ENCODE assay signal across 15 cellular contexts in the genomic region with DNA sequence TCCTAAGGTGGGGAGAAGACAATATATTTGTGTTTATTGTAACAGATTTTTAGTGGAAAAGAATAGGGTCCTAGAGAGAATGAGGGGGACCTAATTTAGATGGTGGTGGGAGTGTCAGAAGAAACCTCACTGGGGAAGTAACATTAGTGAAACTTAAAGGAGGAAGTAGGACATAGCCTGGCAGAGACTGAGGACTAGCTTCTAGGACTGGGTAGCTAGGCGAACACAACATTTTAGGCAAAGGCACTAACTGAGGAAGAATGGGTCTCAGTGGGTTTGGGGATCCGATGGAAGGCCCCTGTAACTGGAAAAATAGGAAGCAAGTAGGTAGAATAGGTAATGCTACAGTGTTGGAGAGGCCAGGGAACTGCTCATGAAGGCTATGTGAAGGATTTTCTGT. TPM values are rescaled to one million over a fixed set of nuclear protein-coding genes. Genes with fewer than 3 reads are reported as not detected.
DNase-seq lines count a peak whose midpoint lies in the region; ATAC-seq and TF ChIP-seq lines count a peak whose summit lies in the region.
"Had no signal": no experiment of that assay in that cellular context is flagged by ENCODE, and none has a peak within 500 bp of the region (broad histone marks: within the 10 kb centered on the region; RNA-seq: fewer than 3 reads in every experiment).

No MANE protein-coding gene starts in this region.

- H3F3A ChIP-seq in OCI-LY1 (ENCODE audit: insufficient read depth, low read length): no peaks in the 10 kb centered on the region

- DNase-seq in stimulated activated naive CD8-positive, alpha-beta T cell treated with anti-CD3 and anti-CD28 coated beads, Interleukin-15, amount 100 ng/mL, for 72 hours: no peak
- DNase-seq in lower lobe of right lung (no peak), immature natural killer cell (no peak), GM19240 (ENCODE audit: insufficient read length, low spot score) (no peak), HK-2 (ENCODE audit: unreplicated experiment) (no peak)
- DNase-seq: activated naive CD4-positive, alpha-beta T cell treated with anti-CD3 and anti-CD28 coated beads, Interleukin-2, amount 50 U/mL, for 16 hours; brain microvascular endothelial cell; Caco-2; heart left ventricle; SK-N-SH had no signal

- H3K4me3 Mint-ChIP-seq in stimulated activated naive CD8-positive, alpha-beta T cell treated with anti-CD3 and anti-CD28 coated beads, Interleukin-15, Interleukin-2, amounts not matched to agents 100 ng/mL and 50 ng/mL, for 24 hours: no peak overlapping the region
- H3K4me3 Mint-ChIP-seq in stimulated activated naive CD8-positive, alpha-beta T cell treated with anti-CD3 and anti-CD28 coated beads, Interleukin-15, amount 100 ng/mL, for 72 hours: no peak overlapping the region
- no peak overlapping the region for H3K4me3 Mint-ChIP-seq in immature natural killer cell

- H3K27me3 Mint-ChIP-seq in stimulated activated naive CD8-positive, alpha-beta T cell treated with anti-CD3 and anti-CD28 coated beads, Interleukin-15, Interleukin-2, amounts not matched to agents 100 ng/mL and 50 ng/mL, for 24 hours: no peaks in the 10 kb centered on the region
- H3K27me3 Mint-ChIP-seq in stimulated activated naive CD8-positive, alpha-beta T cell treated with anti-CD3 and anti-CD28 coated beads, Interleukin-15, amount 100 ng/mL, for 72 hours: no peaks in the 10 kb centered on the region
- peaks cover 1 to 9% (median 4%) of the 10 kb centered on the region in 3 donors for H3K27me3 Mint-ChIP-seq in immature natural killer cell (ENCODE audit: low read depth in 3 of 3)

- peaks cover 38% of the 10 kb centered on the region for H3K36me3 Mint-ChIP-seq in stimulated activated naive CD8-positive, alpha-beta T cell treated with anti-CD3 and anti-CD28 coated beads, Interleukin-15, Interleukin-2, amounts not matched to agents 100 ng/mL and 50 ng/mL, for 24 hours (ENCODE audit: low read depth)
- peaks cover 14 to 24% (median 24%) of the 10 kb centered on the region in 3 donors for H3K36me3 Mint-ChIP-seq in immature natural killer cell

- H3K9me2 ChIP-seq in OCI-LY1 (ENCODE audit: low read depth, low read length): no peaks in the 10 kb centered on the region
- H3K9me2 ChIP-seq: SK-N-SH had no signal

- no peaks in the 10 kb centered on the region for H3K27me3 ChIP-seq in OCI-LY1 (ENCODE audit: insufficient read depth, low read length)
- no peaks in the 10 kb centered on the region for H3K27me3 ChIP-seq in lower lobe of right lung (ENCODE audit: low read depth)
- H3K27me3 ChIP-seq: brain microvascular endothelial cell, esophagus muscularis mucosa, heart left ventricle had no signal

- no peak for ATAC-seq in stimulated activated naive CD8-positive, alpha-beta T cell treated with anti-CD3 and anti-CD28 coated beads, Interleukin-15, amount 100 ng/mL, for 72 hours
- no peak for ATAC-seq in lower lobe of right lung
- no peak for ATAC-seq in GM21390 (IDR thresholded peaks at IDR 0.05; ENCODE audit: unreplicated experiment)
- ATAC-seq: heart left ventricle had no signal

- intact Hi-C loops in lower lobe of right lung (cut with DNase I): no loop called here

- H3K27ac Mint-ChIP-seq in stimulated activated naive CD8-positive, alpha-beta T cell treated with anti-CD3 and anti-CD28 coated beads, Interleukin-15, Interleukin-2, amounts not matched to agents 100 ng/mL and 50 ng/mL, for 24 hours: peak overlapping the region; percentile 4
- no peak overlapping the region for H3K27ac Mint-ChIP-seq in stimulated activated naive CD8-positive, alpha-beta T cell treated with anti-CD3 and anti-CD28 coated beads, Interleukin-15, amount 100 ng/mL, for 72 hours
- H3K27ac Mint-ChIP-seq in immature natural killer cell: peak overlapping the region in 1 of 6 donors; percentile 20

- H3K4me1 Mint-ChIP-seq in stimulated activated naive CD8-positive, alpha-beta T cell treated with anti-CD3 and anti-CD28 coated beads, Interleukin-15, Interleukin-2, amounts not matched to agents 100 ng/mL and 50 ng/mL, for 24 hours (ENCODE audit: low read depth): peaks cover 33% of the 10 kb centered on the region
- H3K4me1 Mint-ChIP-seq in stimulated activated naive CD8-positive, alpha-beta T cell treated with anti-CD3 and anti-CD28 coated beads, Interleukin-15, amount 100 ng/mL, for 72 hours: peaks cover 26% of the 10 kb centered on the region
- H3K4me1 Mint-ChIP-seq in immature natural killer cell: peaks cover 15 to 16% of the 10 kb centered on the region in 2 donors

- no peak for TF ChIP-seq CTCF in OCI-LY1 (IDR thresholded peaks at IDR 0.05; ENCODE audit: low read length)
- no peak for TF ChIP-seq CTCF in lower lobe of right lung (IDR thresholded peaks at IDR 0.05)

- no peak overlapping the region for H3K4me3 ChIP-seq in OCI-LY1 (ENCODE audit: low read depth, low read length, poor library complexity, severe bottlenecking)
- no peak overlapping the region for H3K4me3 ChIP-seq in lower lobe of right lung
- H3K4me3 ChIP-seq: esophagus muscularis mucosa, heart left ventricle, thoracic aorta had no signal

- H3K9me3 ChIP-seq in OCI-LY1 (ENCODE audit: low read length) (no peaks in the 10 kb centered on the region), lower lobe of right lung (no peaks in the 10 kb centered on the region)
- H3K9me3 ChIP-seq: Caco-2, esophagus muscularis mucosa, heart left ventricle, SK-N-SH, thoracic aorta had no signal

- no peak overlapping the region for H3K4me2 ChIP-seq in OCI-LY1 (ENCODE audit: low read length)
- H3K4me2 ChIP-seq: SK-N-SH had no signal

- no peaks in the 10 kb centered on the region for H4K20me1 ChIP-seq in OCI-LY1 (ENCODE audit: insufficient read depth, low read length)

- no peaks in the 10 kb centered on the region for H3K79me2 ChIP-seq in OCI-LY1 (ENCODE audit: insufficient read depth, low read length)

- no peaks in the 10 kb centered on the region for H3K9me3 Mint-ChIP-seq in stimulated activated naive CD8-positive, alpha-beta T cell treated with anti-CD3 and anti-CD28 coated beads, Interleukin-15, Interleukin-2, amounts not matched to agents 100 ng/mL and 50 ng/mL, for 24 hours
- H3K9me3 Mint-ChIP-seq in stimulated activated naive CD8-positive, alpha-beta T cell treated with anti-CD3 and anti-CD28 coated beads, Interleukin-15, amount 100 ng/mL, for 72 hours: no peaks in the 10 kb centered on the region
- H3K9me3 Mint-ChIP-seq in immature natural killer cell: no peaks in the 10 kb centered on the region

- no peak overlapping the region for H3K9ac ChIP-seq in OCI-LY1 (ENCODE audit: low read length)
- H3K9ac ChIP-seq: SK-N-SH had no signal

- H3K27ac ChIP-seq in OCI-LY1 (ENCODE audit: low read depth, low read length, poor library complexity, severe bottlenecking) (peak overlapping the region; percentile 43), lower lobe of right lung (peak overlapping the region; percentile 14)
- H3K27ac ChIP-seq: brain microvascular endothelial cell, esophagus muscularis mucosa, heart left ventricle, thoracic aorta had no signal

- H2AFZ ChIP-seq in OCI-LY1 (ENCODE audit: low read length): no peak overlapping the region

- H3K36me3 ChIP-seq in OCI-LY1 (ENCODE audit: insufficient read depth, low read length) (peaks cover 27% of the 10 kb centered on the region), lower lobe of right lung (peaks cover 43% of the 10 kb centered on the region)

- H3K4me1 ChIP-seq in OCI-LY1 (ENCODE audit: insufficient read depth, low read length, severe bottlenecking) (peaks cover 29% of the 10 kb centered on the region), lower lobe of right lung (peaks cover 5% of the 10 kb centered on the region)
- H3K4me1 ChIP-seq: Caco-2 had no signal

RNA-seq across cellular contexts. Expression of a gene that starts 4.2 kb away (rescaled TPM):
- 58.1 TPM for total RNA-seq in lower lobe of right lung
- 100 to 1,000 TPM; 130 to 221 (median 136) TPM for polyA plus RNA-seq in immature natural killer cell

RNA-seq across cellular contexts. Expression of a gene that starts 43.6 kb away (rescaled TPM):
- total RNA-seq in lower lobe of right lung: 77.5 TPM
- polyA plus RNA-seq in immature natural killer cell: under 1 TPM; 0.21 to 0.57 (median 0.33) TPM

RNA-seq across cellular contexts. Expression of a gene that starts 54.7 kb away (rescaled TPM):
- total RNA-seq in lower lobe of right lung: 34.9 TPM
- polyA plus RNA-seq in immature natural killer cell: 10 to 100 TPM; 22.5 to 31.8 (median 24.7) TPM

RNA-seq across cellular contexts. Expression of a gene that starts 55.0 kb away (rescaled TPM):
- total RNA-seq in lower lobe of right lung: 79.8 TPM
- 10 to 100 TPM; 79.0 to 91.7 (median 88.9) TPM for polyA plus RNA-seq in immature natural killer cell
